9 cellular contexts compared by ENCODE assay signal in the genomic region with DNA sequence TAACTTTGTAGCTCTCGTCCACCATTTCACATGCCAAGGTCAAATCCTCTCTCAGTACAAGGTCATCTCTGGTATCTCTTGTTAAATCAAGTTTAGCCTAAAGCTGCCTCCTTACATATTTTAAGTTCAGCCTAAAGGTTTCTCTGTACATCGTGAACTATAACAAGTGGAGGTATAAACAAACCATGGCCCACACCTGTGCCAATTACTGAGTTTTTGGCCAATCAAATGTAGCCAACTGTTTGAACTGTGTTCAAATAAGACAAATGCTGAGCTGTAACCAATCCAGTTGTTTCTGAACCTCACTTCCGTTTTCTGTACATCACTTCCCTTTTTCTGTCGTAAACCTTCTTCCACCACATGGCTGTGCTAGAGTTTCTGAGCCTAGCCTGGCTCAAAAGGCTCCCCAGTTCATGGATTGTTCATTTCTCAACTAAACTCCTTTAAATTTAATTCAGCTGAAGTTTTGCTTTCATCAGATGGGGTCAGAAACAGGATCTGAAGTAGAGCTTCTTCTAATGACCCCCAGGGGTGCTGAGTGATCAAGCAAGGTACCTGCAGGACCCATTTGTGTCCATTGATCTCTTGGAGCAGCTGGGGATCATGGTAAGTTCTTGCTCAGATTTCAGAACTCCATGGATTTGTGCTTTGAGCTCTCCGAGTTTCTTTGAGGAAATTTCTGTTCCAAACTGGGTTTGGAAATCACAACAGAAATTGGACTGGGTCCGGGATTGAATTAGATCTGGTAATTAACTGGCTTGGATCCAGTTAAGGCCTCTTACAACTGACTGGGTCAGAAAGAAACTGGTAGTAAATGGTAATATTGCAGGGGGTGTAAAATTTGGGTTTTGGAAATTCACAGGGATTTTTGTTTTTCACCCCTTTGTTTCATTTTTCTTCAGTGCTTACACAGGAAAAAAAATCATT. TPM values are rescaled to one million over a fixed set of nuclear protein-coding genes. Genes with fewer than 3 reads are reported as not detected.
DNase-seq lines count a peak whose midpoint lies in the region; ATAC-seq, FAIRE-seq and TF ChIP-seq lines count a peak whose summit lies in the region.
"Had no signal": no experiment of that assay in that cellular context is flagged by ENCODE, and none has a peak within 500 bp of the region (broad histone marks: within the 10 kb centered on the region; RNA-seq: fewer than 3 reads in every experiment).

No MANE protein-coding gene starts in this region.

- H3K4me1 ChIP-seq in endodermal cell (ENCODE audit: control insufficient read depth, insufficient read depth, low read length): no peaks in the 10 kb centered on the region
- no peaks in the 10 kb centered on the region for H3K4me1 ChIP-seq in esophagus muscularis mucosa

- H3K9me3 ChIP-seq in endodermal cell (ENCODE audit: control insufficient read depth, low read length) (no peaks in the 10 kb centered on the region), esophagus muscularis mucosa (no peaks in the 10 kb centered on the region)

- TF ChIP-seq EP300 in esophagus muscularis mucosa (IDR thresholded peaks at IDR 0.05): no peak

- ATAC-seq in HG03175 (IDR thresholded peaks at IDR 0.05; ENCODE audit: unreplicated experiment): peak; percentile 94

- intact Hi-C loops in esophagus muscularis mucosa (cut with DNase I): no loop called here

- H3K36me3 ChIP-seq in endodermal cell (ENCODE audit: control insufficient read depth, insufficient read depth, low read length): no peaks in the 10 kb centered on the region
- H3K36me3 ChIP-seq in esophagus muscularis mucosa: no peaks in the 10 kb centered on the region

- no peaks in the 10 kb centered on the region for H3K9me3 Mint-ChIP-seq in endodermal cell

- peak overlapping the region; percentile 9 for H3K27ac Mint-ChIP-seq in endodermal cell

- no peak overlapping the region for H3K4me3 Mint-ChIP-seq in endodermal cell

- H3K4me3 ChIP-seq in endodermal cell (ENCODE audit: low read length): no peak overlapping the region
- no peak overlapping the region for H3K4me3 ChIP-seq in esophagus muscularis mucosa

- TF ChIP-seq CTCF in endodermal cell (conservative IDR thresholded peaks at IDR 0.05) (no peak), esophagus muscularis mucosa (IDR thresholded peaks at IDR 0.05) (no peak)

- WGBS in endodermal cell (ENCODE audit: insufficient coverage in 1 of 2, insufficient read length in 1 of 2), 2 experiments: 92 to 93% methylated on average over 6 of the region's 6 CpGs
- WGBS in esophagus muscularis mucosa: 75% methylated on average over 6 of the region's 6 CpGs

- no peak overlapping the region for H3K9ac ChIP-seq in endodermal cell (ENCODE audit: extremely low read depth, low read length, poor library complexity, severe bottlenecking)

- H3K27me3 ChIP-seq in endodermal cell (ENCODE audit: control insufficient read depth, insufficient read depth, low read length, poor library complexity, severe bottlenecking) (no peaks in the 10 kb centered on the region), esophagus muscularis mucosa (peaks cover 0 to 7% (median 0%) of the 10 kb centered on the region in 4 donors)

- no peak for FAIRE-seq in urothelium cell line (lab: Jason Lieb, UNC)
- FAIRE-seq: G401.6 had no signal

- peak; percentile 7 for DNase-seq in stimulated activated CD4-positive, alpha-beta T cell treated with anti-CD3 and anti-CD28 coated beads, Interleukin-12 subunit alpha, Interleukin-12 subunit beta, amount 100 ng/mL, for 4 hours
- no peak for DNase-seq in stimulated activated CD4-positive, alpha-beta T cell treated with anti-CD3 and anti-CD28 coated beads, Interleukin-4, amount 100 ng/mL, for 1 hour
- DNase-seq in SIG-M5 (lab: John Stamatoyannopoulos, UW) (peak; percentile 88), endodermal cell (no peak), esophagus muscularis mucosa (ENCODE audit: extremely low spot score) (no peak), NCI-H2227 (lab: John Stamatoyannopoulos, UW; ENCODE audit: unreplicated experiment) (no peak), urothelium cell line (ENCODE audit: low spot score) (no peak)

- TF ChIP-seq POLR2A in esophagus muscularis mucosa (IDR thresholded peaks at IDR 0.05; ENCODE audit: low read depth): no peak

- H3K4me1 Mint-ChIP-seq in endodermal cell: no peaks in the 10 kb centered on the region

- peaks cover 3% of the 10 kb centered on the region for H3K27me3 Mint-ChIP-seq in endodermal cell (ENCODE audit: insufficient read depth)

- no peaks in the 10 kb centered on the region for H3K36me3 Mint-ChIP-seq in endodermal cell (ENCODE audit: low read depth)

- H3K27ac ChIP-seq in endodermal cell (ENCODE audit: low read depth, low read length) (no peak overlapping the region), esophagus muscularis mucosa (replicated peaks in 1 of 4) (no peak overlapping the region)

RNA-seq across cellular contexts. Expression of a gene that starts 11.0 kb away (rescaled TPM):
- 10 to 100 TPM; 46.2 to 50.4 TPM for total RNA-seq in endodermal cell
- 37.3 TPM for polyA plus RNA-seq in endodermal cell (2013, experiment 1 of 2)
- 34.0 TPM for polyA plus RNA-seq in endodermal cell (2013, experiment 2 of 2)
- 10 to 100 TPM; 25.3 to 54.7 (median 37.3) TPM for total RNA-seq in esophagus muscularis mucosa

Comparison
In these comparisons a context has a peak if more than half of its experiments do, and no peak if none do; other contexts are left out.
1. DNase-seq: peak in stimulated activated CD4-positive, alpha-beta T cell treated with anti-CD3 and anti-CD28 coated beads, Interleukin-12 subunit alpha, Interleukin-12 subunit beta, amount 100 ng/mL, for 4 hours (single experiment) and SIG-M5 (single experiment); none in stimulated activated CD4-positive, alpha-beta T cell treated with anti-CD3 and anti-CD28 coated beads, Interleukin-4, amount 100 ng/mL, for 1 hour (single experiment), endodermal cell (single experiment), esophagus muscularis mucosa (single experiment), NCI-H2227 (single experiment) and urothelium cell line (single experiment).